In genomic region chr18:74069178-74070050, GRCh38 we compare ENCODE assay signal across 17 cellular contexts.
A peak's percentile ranks its signal among the peaks of the same experiment; 100 is the strongest.
DNase-seq lines count a peak whose midpoint lies in the region; ATAC-seq and TF ChIP-seq lines count a peak whose summit lies in the region.
"Had no signal": no experiment of that assay in that cellular context is flagged by ENCODE, and none has a peak within 500 bp of the region (broad histone marks: within the 10 kb centered on the region; RNA-seq: fewer than 3 reads in every experiment).

No MANE protein-coding gene starts in this region.

- no peaks in the 10 kb centered on the region for H3K36me3 ChIP-seq in lung (ENCODE audit: control insufficient read depth in 2 of 2, insufficient read depth in 2 of 2, low read length in 2 of 2)

- peaks cover 0 to 2% of the 10 kb centered on the region in 2 donors for H3K4me1 ChIP-seq in lung (ENCODE audit: control insufficient read depth in 2 of 2, insufficient read depth in 2 of 2, low read length in 2 of 2)

- TF ChIP-seq CTCF in lung (IDR thresholded peaks at IDR 0.05; ENCODE audit: control extremely low read depth, extremely low read depth): no peak

- DNase-seq in activated naive CD8-positive, alpha-beta T cell treated with anti-CD3 and anti-CD28 coated beads, Interleukin-2, amount 50 U/mL, for 24 hours: no peak
- DNase-seq in MV-4-11 (lab: John Stamatoyannopoulos, UW): peak; percentile 72
- DNase-seq in SKM-1 treated with dmso at 0.1 percent for 144 hours (lab: John Stamatoyannopoulos, UW; ENCODE audit: unreplicated experiment): peak; percentile 75
- DNase-seq in lung (ENCODE audit: low spot score): peak; percentile 65
- DNase-seq in dedifferentiated amniotic fluid mesenchymal stem cell (ENCODE audit: extremely low spot score): no peak
- no peak for DNase-seq in cardiac septum (ENCODE audit: low spot score)
- DNase-seq: 8988T, DMS 273 treated with DMSO at 0.1 percent for 48 hours, GDM1, H7, NCI-H1092 treated with DMSO at 0.1 percent for 48 hours, NCI-H2081 treated with DMSO at 0.1 percent for 48 hours, NCI-H510A, NCI-H774, Right ventricle myocardium superior had no signal

- H3K27ac Mint-ChIP-seq in activated naive CD8-positive, alpha-beta T cell: peak overlapping the region; percentile 46
- H3K27ac Mint-ChIP-seq in activated naive CD8-positive, alpha-beta T cell treated with anti-CD3 and anti-CD28 coated beads, Interleukin-2, amount 50 U/mL, for 24 hours: no peak overlapping the region

- H3K27ac ChIP-seq in lung (ENCODE audit: low read depth in 1 of 2, low read length in 1 of 2): no peak overlapping the region

- no peaks in the 10 kb centered on the region for H3K36me3 Mint-ChIP-seq in activated naive CD8-positive, alpha-beta T cell
- no peaks in the 10 kb centered on the region for H3K36me3 Mint-ChIP-seq in activated naive CD8-positive, alpha-beta T cell treated with anti-CD3 and anti-CD28 coated beads, Interleukin-2, amount 50 U/mL, for 24 hours (ENCODE audit: low read depth)

- H3K9me3 ChIP-seq in lung (ENCODE audit: control insufficient read depth in 2 of 2, insufficient read depth in 1 of 2, low read length in 1 of 2): peaks cover 0 to 2% of the 10 kb centered on the region in 2 donors

- no peak for ATAC-seq in activated naive CD8-positive, alpha-beta T cell treated with anti-CD3 and anti-CD28 coated beads, Interleukin-2, amount 50 U/mL, for 24 hours
- peak; percentile 48 for ATAC-seq in lung (ENCODE audit: insufficient read depth, low FRiP score)
- no peak for ATAC-seq in HG02610 (IDR thresholded peaks at IDR 0.05; ENCODE audit: unreplicated experiment)

- no peak overlapping the region for H3K4me3 Mint-ChIP-seq in activated naive CD8-positive, alpha-beta T cell
- H3K4me3 Mint-ChIP-seq in activated naive CD8-positive, alpha-beta T cell treated with anti-CD3 and anti-CD28 coated beads, Interleukin-2, amount 50 U/mL, for 24 hours: no peak overlapping the region

- H3K27me3 ChIP-seq in lung (ENCODE audit: control insufficient read depth, insufficient read depth): no peaks in the 10 kb centered on the region

- peaks cover 22% of the 10 kb centered on the region for H3K4me1 Mint-ChIP-seq in activated naive CD8-positive, alpha-beta T cell (ENCODE audit: low read depth)
- H3K4me1 Mint-ChIP-seq in activated naive CD8-positive, alpha-beta T cell treated with anti-CD3 and anti-CD28 coated beads, Interleukin-2, amount 50 U/mL, for 24 hours: peaks cover 25% of the 10 kb centered on the region

- H3K4me3 ChIP-seq in lung: no peak overlapping the region

- 63 to 66% methylated on average over 13 of the region's 13 CpGs for WGBS in lung, 2 donors

- no peaks in the 10 kb centered on the region for H3K27me3 Mint-ChIP-seq in activated naive CD8-positive, alpha-beta T cell
- H3K27me3 Mint-ChIP-seq in activated naive CD8-positive, alpha-beta T cell treated with anti-CD3 and anti-CD28 coated beads, Interleukin-2, amount 50 U/mL, for 24 hours: peaks cover 2% of the 10 kb centered on the region

- H3K9me3 Mint-ChIP-seq in activated naive CD8-positive, alpha-beta T cell (ENCODE audit: low read depth): no peaks in the 10 kb centered on the region
- no peaks in the 10 kb centered on the region for H3K9me3 Mint-ChIP-seq in activated naive CD8-positive, alpha-beta T cell treated with anti-CD3 and anti-CD28 coated beads, Interleukin-2, amount 50 U/mL, for 24 hours

- intact Hi-C loops in cardiac septum (cut with DNase I): no loop called here

Comparison
In these comparisons a context has a peak if more than half of its experiments do, and no peak if none do; other contexts are left out.
1. DNase-seq: peak in MV-4-11 (single experiment), SKM-1 treated with dmso at 0.1 percent for 144 hours (single experiment) and lung (single experiment); none in activated naive CD8-positive, alpha-beta T cell treated with anti-CD3 and anti-CD28 coated beads, Interleukin-2, amount 50 U/mL, for 24 hours (single experiment), dedifferentiated amniotic fluid mesenchymal stem cell (single experiment) and cardiac septum (single experiment).